Comparison of ENCODE assay signal across 1 cellular context in the genomic region with DNA sequence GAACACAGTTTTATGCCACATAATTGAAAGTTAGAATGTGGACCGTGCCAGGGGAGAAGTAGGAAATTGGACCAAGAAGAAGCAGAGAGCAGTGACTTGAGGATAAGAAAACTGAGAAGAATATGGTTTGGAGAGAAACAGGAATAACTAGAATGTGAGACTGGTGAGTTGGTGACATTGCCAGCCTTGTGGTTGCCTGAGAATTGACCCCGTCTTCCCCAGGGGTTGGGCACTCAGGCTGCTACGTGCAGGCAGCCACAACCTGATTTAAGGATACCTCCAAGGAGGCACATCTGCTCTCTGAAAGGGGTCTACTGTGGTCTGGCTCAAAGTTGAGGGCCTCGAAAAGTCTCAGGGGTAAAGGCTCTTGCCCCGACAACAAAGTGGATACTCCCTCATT.
TF ChIP-seq lines count a peak whose summit lies in the region.

No MANE protein-coding gene starts in this region.

TF ChIP-seq in K562, 482 proteins besides CTCF, POLR2A, EP300 and RAD21:
- no peak for TF ChIP-seq L3MBTL2 (IDR thresholded peaks at IDR 0.05)
- no peak for TF ChIP-seq ZNF12 (CRISPR knock-in tag; IDR thresholded peaks at IDR 0.05)
- no peak for TF ChIP-seq BACH1 (tag; IDR thresholded peaks at IDR 0.05)
- TF ChIP-seq KAT7 (CRISPR knock-in tag; IDR thresholded peaks at IDR 0.05; ENCODE audit: borderline replicate concordance) = no peak
- TF ChIP-seq, protein P1, sequence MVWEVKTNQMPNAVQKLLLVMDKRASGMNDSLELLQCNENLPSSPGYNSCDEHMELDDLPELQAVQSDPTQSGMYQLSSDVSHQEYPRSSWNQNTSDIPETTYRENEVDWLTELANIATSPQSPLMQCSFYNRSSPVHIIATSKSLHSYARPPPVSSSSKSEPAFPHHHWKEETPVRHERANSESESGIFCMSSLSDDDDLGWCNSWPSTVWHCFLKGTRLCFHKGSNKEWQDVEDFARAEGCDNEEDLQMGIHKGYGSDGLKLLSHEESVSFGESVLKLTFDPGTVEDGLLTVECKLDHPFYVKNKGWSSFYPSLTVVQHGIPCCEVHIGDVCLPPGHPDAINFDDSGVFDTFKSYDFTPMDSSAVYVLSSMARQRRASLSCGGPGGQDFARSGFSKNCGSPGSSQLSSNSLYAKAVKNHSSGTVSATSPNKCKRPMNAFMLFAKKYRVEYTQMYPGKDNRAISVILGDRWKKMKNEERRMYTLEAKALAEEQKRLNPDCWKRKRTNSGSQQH (CRISPR knock-in tag; IDR thresholded peaks at IDR 0.05) = no peak
- TF ChIP-seq POLR3A (IDR thresholded peaks at IDR 0.05; ENCODE audit: borderline replicate concordance, extremely low read depth, insufficient read depth, insufficient read length) = no peak
- TF ChIP-seq, protein P2, sequence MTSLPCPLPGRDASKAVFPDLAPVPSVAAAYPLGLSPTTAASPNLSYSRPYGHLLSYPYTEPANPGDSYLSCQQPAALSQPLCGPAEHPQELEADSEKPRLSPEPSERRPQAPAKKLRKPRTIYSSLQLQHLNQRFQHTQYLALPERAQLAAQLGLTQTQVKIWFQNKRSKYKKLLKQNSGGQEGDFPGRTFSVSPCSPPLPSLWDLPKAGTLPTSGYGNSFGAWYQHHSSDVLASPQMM (CRISPR knock-in tag; IDR thresholded peaks at IDR 0.05) = no peak
- no peak for TF ChIP-seq SRSF1 (IDR thresholded peaks at IDR 0.05; ENCODE audit: low read depth, low read length)
- TF ChIP-seq, protein P3, sequence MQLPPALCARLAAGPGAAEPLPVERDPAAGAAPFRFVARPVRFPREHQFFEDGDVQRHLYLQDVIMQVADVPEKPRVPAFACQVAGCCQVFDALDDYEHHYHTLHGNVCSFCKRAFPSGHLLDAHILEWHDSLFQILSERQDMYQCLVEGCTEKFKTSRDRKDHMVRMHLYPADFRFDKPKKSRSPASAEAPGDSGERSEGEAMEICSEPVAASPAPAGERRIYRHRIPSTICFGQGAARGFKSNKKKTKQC (CRISPR knock-in tag; IDR thresholded peaks at IDR 0.05) = no peak
- no peak for TF ChIP-seq PHF8 (IDR thresholded peaks at IDR 0.05; ENCODE audit: borderline replicate concordance, low read length)
- no peak for TF ChIP-seq NR1H2 (CRISPR knock-in tag; IDR thresholded peaks at IDR 0.05)
- no peak for TF ChIP-seq ZC3H11A (IDR thresholded peaks at IDR 0.05; ENCODE audit: low read depth, low read length)
- no peak for TF ChIP-seq TAF15 (IDR thresholded peaks at IDR 0.05; ENCODE audit: low read depth, low read length)
TF ChIP-seq in K562: peak in this region for 0.
